In the genomic region with DNA sequence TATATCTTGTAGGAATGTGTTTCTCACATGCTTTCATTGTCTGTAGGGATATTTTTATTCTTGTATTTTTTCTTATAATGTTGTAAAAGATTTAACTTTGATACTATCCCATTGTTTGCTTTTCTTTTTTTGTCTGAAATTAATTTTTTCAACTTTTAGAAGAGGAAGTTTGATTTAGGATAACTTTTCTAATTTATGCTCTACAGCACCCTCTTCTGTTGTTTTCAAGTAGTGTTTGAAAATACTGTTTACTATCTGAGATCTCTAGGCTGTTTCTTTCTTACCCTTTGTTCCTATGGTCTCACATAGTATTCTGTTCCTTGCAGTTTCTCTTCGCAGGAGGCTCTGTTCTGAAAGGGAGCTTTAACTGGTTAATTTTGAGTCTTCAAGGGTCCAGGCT, we compare ENCODE assay signal across 16 cellular contexts.
"Had no signal": no experiment of that assay in that cellular context is flagged by ENCODE, and none has a peak within 500 bp of the region (broad histone marks: within the 10 kb centered on the region; RNA-seq: fewer than 3 reads in every experiment).

No MANE protein-coding gene starts in this region.

- DNase-seq: activated naive CD4-positive, alpha-beta T cell treated with Interleukin-2 at 50 U/mL for 16 hours; effector CD4-positive, alpha-beta T cell; hippocampal formation; lower lobe of right lung; midbrain; right cardiac atrium; stimulated activated CD4-positive, alpha-beta T cell treated with anti-CD3 and anti-CD28 coated beads, Interleukin-12 subunit alpha, Interleukin-12 subunit beta, amount 100 ng/mL, for 4 hours; stimulated activated naive CD4-positive, alpha-beta T cell; substantia nigra; T-cell; upper lobe of left lung had no signal

- H3K27me3 Mint-ChIP-seq: T-cell had no signal

- H3K36me3 ChIP-seq: gastroesophageal sphincter, lower lobe of right lung, neutrophil had no signal

- H3K4me3 Mint-ChIP-seq: activated T-helper 1 cell treated with anti-CD3 and anti-CD28 coated beads, Interleukin-12 subunit alpha, Interleukin-12 subunit beta, Interleukin-2, Interleukin-4 antibody, amounts not matched to agents 30 ng/mL and 10 ng/mL and 1 ng/mL, durations not matched to agents 14 hours and 24 hours and 36 hours; T-cell had no signal

- H3K27ac Mint-ChIP-seq: activated T-helper 1 cell treated with anti-CD3 and anti-CD28 coated beads, Interleukin-12 subunit alpha, Interleukin-12 subunit beta, Interleukin-2, Interleukin-4 antibody, amounts not matched to agents 30 ng/mL and 10 ng/mL and 1 ng/mL, durations not matched to agents 14 hours and 24 hours and 36 hours; T-cell had no signal

- H3K4me3 ChIP-seq: coronary artery, gastroesophageal sphincter, lower lobe of right lung, upper lobe of left lung had no signal

- H3K27ac ChIP-seq: coronary artery, gastroesophageal sphincter, lower lobe of right lung, neutrophil, upper lobe of left lung, VCaP had no signal

- H3K27me3 ChIP-seq: gastroesophageal sphincter, neutrophil, upper lobe of left lung had no signal
